Comparison of ENCODE assay signal across 9 cellular contexts in genomic region chr10:86364551-86365345, GRCh38. TPM values are rescaled to one million over a fixed set of nuclear protein-coding genes. Genes with fewer than 3 reads are reported as not detected.
DNase-seq lines count a peak whose midpoint lies in the region; ATAC-seq and TF ChIP-seq lines count a peak whose summit lies in the region.
"Had no signal": no experiment of that assay in that cellular context is flagged by ENCODE, and none has a peak within 500 bp of the region (broad histone marks: within the 10 kb centered on the region; RNA-seq: fewer than 3 reads in every experiment).

No MANE protein-coding gene starts in this region.

- TF ChIP-seq CTCF in Calu3 (IDR thresholded peaks at IDR 0.05; ENCODE audit: unreplicated experiment): no peak
- TF ChIP-seq CTCF in hepatocyte (IDR thresholded peaks at IDR 0.05; ENCODE audit: poor library complexity): no peak
- TF ChIP-seq CTCF in progenitor cell of endocrine pancreas (IDR thresholded peaks at IDR 0.05; ENCODE audit: unreplicated experiment): no peak

- peaks cover 32% of the 10 kb centered on the region for H3K4me1 ChIP-seq in hepatocyte (ENCODE audit: insufficient read depth)

- TF ChIP-seq RAD21 in Ishikawa (IDR thresholded peaks at IDR 0.05; ENCODE audit: low read depth): no peak

- DNase-seq in Calu3 (peak; percentile 17), hepatocyte (ENCODE audit: low spot score) (no peak), progenitor cell of endocrine pancreas (ENCODE audit: low spot score, unreplicated experiment) (peak; percentile 35), AML-193 (lab: John Stamatoyannopoulos, UW) (no peak), occipital lobe (lab: John Stamatoyannopoulos, UW) (no peak), A172 (ENCODE audit: low spot score) (no peak)
- DNase-seq: NCI-H526 treated with DMSO at 0.1 percent for 48 hours had no signal

- intact Hi-C loops in Calu3 (cut with micrococcal nuclease; ENCODE audit: unreplicated experiment): loop anchor here (5.0 to 10.0 kb wide), 2 partner anchors 367 to 820 kb away; no protein-coding TSS in a partner anchor

- peaks cover 5% of the 10 kb centered on the region for H3K36me3 Mint-ChIP-seq in Calu3 (ENCODE audit: insufficient read depth, unreplicated experiment)
- no peaks in the 10 kb centered on the region for H3K36me3 Mint-ChIP-seq in progenitor cell of endocrine pancreas (ENCODE audit: insufficient read depth)

- peaks cover 73% of the 10 kb centered on the region for H3K27me3 ChIP-seq in hepatocyte

- no TSS peak for BruUV-seq in Calu3 (replicated peaks; lab: Mats Ljungman, UMichigan)

- WGBS in hepatocyte (ENCODE audit: low lambda C conversion rate, missing lambda C conversion rate): 6% methylated on average over 33 of the region's 45 CpGs

- H3K9me2 ChIP-seq in hepatocyte (replicated peaks; ENCODE audit: insufficient read depth): no peaks in the 10 kb centered on the region

- H4K20me1 ChIP-seq in hepatocyte (ENCODE audit: insufficient read depth, poor library complexity, severe bottlenecking): no peaks in the 10 kb centered on the region

- no peak overlapping the region for H3K4me3 ChIP-seq in hepatocyte

- H3K9me3 Mint-ChIP-seq in Calu3 (ENCODE audit: low read depth, unreplicated experiment) (no peaks in the 10 kb centered on the region), progenitor cell of endocrine pancreas (ENCODE audit: low read depth) (no peaks in the 10 kb centered on the region)

- H3K79me2 ChIP-seq in hepatocyte: no peaks in the 10 kb centered on the region

- ATAC-seq in GM21529 (IDR thresholded peaks at IDR 0.05; ENCODE audit: unreplicated experiment): no peak

- TF ChIP-seq EP300 in Ishikawa (IDR thresholded peaks at IDR 0.05; ENCODE audit: borderline replicate concordance): no peak

- H3K4me3 Mint-ChIP-seq in Calu3 (ENCODE audit: low read depth, unreplicated experiment): peak overlapping the region; percentile 62
- peak overlapping the region; percentile 65 for H3K4me3 Mint-ChIP-seq in progenitor cell of endocrine pancreas (ENCODE audit: low read depth)

- H3K27me3 Mint-ChIP-seq in Calu3 (ENCODE audit: unreplicated experiment): peaks cover 80% of the 10 kb centered on the region
- peaks cover 82% of the 10 kb centered on the region for H3K27me3 Mint-ChIP-seq in progenitor cell of endocrine pancreas

- no peak overlapping the region for H3K27ac ChIP-seq in hepatocyte

- CTCF ChIA-PET in Calu3 (lab: Charles Lee): interaction anchor here (0.7 kb wide), 1 partner anchor 16 kb away, joined by 3 read pairs; no protein-coding TSS in a partner anchor

- H3K4me2 ChIP-seq in hepatocyte: peak overlapping the region; percentile 92

- no peak overlapping the region for H2AFZ ChIP-seq in hepatocyte

- H3K4me1 Mint-ChIP-seq in Calu3 (ENCODE audit: low read depth, unreplicated experiment) (peaks cover 8% of the 10 kb centered on the region), progenitor cell of endocrine pancreas (ENCODE audit: low read depth) (peaks cover 10% of the 10 kb centered on the region)

- H3K36me3 ChIP-seq in hepatocyte (replicated peaks; ENCODE audit: insufficient read depth, low read depth): no peaks in the 10 kb centered on the region

- H3K9me3 ChIP-seq in hepatocyte (ENCODE audit: low read depth): no peaks in the 10 kb centered on the region

- no peak overlapping the region for H3K27ac Mint-ChIP-seq in Calu3 (ENCODE audit: unreplicated experiment)
- H3K27ac Mint-ChIP-seq in progenitor cell of endocrine pancreas: no peak overlapping the region

TF ChIP-seq in Ishikawa, 13 proteins besides CTCF, POLR2A, EP300 and RAD21:
- TF ChIP-seq, protein P1, sequence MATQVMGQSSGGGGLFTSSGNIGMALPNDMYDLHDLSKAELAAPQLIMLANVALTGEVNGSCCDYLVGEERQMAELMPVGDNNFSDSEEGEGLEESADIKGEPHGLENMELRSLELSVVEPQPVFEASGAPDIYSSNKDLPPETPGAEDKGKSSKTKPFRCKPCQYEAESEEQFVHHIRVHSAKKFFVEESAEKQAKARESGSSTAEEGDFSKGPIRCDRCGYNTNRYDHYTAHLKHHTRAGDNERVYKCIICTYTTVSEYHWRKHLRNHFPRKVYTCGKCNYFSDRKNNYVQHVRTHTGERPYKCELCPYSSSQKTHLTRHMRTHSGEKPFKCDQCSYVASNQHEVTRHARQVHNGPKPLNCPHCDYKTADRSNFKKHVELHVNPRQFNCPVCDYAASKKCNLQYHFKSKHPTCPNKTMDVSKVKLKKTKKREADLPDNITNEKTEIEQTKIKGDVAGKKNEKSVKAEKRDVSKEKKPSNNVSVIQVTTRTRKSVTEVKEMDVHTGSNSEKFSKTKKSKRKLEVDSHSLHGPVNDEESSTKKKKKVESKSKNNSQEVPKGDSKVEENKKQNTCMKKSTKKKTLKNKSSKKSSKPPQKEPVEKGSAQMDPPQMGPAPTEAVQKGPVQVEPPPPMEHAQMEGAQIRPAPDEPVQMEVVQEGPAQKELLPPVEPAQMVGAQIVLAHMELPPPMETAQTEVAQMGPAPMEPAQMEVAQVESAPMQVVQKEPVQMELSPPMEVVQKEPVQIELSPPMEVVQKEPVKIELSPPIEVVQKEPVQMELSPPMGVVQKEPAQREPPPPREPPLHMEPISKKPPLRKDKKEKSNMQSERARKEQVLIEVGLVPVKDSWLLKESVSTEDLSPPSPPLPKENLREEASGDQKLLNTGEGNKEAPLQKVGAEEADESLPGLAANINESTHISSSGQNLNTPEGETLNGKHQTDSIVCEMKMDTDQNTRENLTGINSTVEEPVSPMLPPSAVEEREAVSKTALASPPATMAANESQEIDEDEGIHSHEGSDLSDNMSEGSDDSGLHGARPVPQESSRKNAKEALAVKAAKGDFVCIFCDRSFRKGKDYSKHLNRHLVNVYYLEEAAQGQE (IDR thresholded peaks at IDR 0.05; ENCODE audit: low read depth): peak; percentile 81
- peak; percentile 14; the same call in 1 of the 2 replicates for TF ChIP-seq ZBTB7A (IDR thresholded peaks at IDR 0.05; ENCODE audit: low read depth)
- no peak for TF ChIP-seq YY1 (IDR thresholded peaks at IDR 0.05; ENCODE audit: low read depth)

RNA-seq across cellular contexts. Expression of gene GRID1, which starts 1.8 kb away (rescaled TPM):
- total RNA-seq in Calu3 (2022) (0.10 TPM in 1 of 2 replicates, not detected in the other), hepatocyte (0.24 and 0.37 TPM in 2 replicates), progenitor cell of endocrine pancreas (0.22 and 0.42 TPM in 2 replicates), occipital lobe (16.5 TPM)
- polyA plus RNA-seq in hepatocyte: 0.07 TPM in 2 replicates
- total RNA-seq in A172 (2014; rRNA removed; shearing (Covaris generic)): 4.9 and 5.2 TPM in 2 replicates

Comparison
In these comparisons a context has a peak if more than half of its experiments do, and no peak if none do; other contexts are left out.
1. DNase-seq: peak in Calu3 (single experiment) and progenitor cell of endocrine pancreas (single experiment); none in hepatocyte (single experiment), AML-193 (0 of 2), occipital lobe (single experiment) and A172 (single experiment).